ENCODE assay signal across 8 cellular contexts in the genomic region with DNA sequence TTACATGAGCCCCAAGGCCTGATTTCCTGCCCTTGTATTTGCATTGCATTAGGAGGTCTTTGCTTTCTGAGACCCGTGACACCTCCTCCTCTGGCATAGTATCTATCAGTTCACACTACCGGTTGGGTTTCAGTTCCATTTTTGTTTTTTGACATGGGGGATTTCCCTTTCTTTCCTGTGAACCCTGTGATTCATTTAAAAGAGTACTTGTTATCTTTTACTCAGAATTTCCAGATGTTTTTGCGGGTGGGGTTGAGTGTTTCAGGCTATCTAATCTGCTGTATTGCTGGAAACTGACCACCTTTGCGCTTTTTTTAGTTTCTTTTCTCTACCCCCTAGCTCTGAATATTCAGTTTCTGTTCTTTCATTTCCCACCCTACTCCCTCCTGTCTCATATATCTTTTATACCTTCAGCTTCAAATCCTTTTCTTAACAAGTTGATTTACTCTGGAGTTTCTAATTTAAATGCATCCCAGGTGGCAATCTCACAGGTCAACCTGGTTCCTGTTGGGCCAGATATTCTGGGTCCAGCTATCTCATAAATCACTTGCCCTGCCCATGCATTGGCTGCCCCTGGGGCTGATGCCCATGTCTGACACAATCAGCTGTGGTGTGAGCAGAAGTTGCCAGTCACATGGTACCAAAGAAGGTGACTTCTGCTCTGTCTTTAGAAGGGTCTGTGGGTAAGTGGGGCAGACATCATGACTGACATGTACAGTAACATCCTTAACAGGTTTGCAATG. TPM values are rescaled to one million over a fixed set of nuclear protein-coding genes. Genes with fewer than 3 reads are reported as not detected.
A peak's percentile ranks its signal among the peaks of the same experiment; 100 is the strongest.
DNase-seq lines count a peak whose midpoint lies in the region; ATAC-seq and TF ChIP-seq lines count a peak whose summit lies in the region.

No MANE protein-coding gene starts in this region.

- H3K27ac ChIP-seq in left ventricle myocardium inferior (replicated peaks), result peak overlapping the region; percentile 63

- no peaks in the 10 kb centered on the region for H3K9me3 ChIP-seq in left ventricle myocardium inferior (replicated peaks)

- peaks cover 24% of the 10 kb centered on the region for H3K4me1 ChIP-seq in left ventricle myocardium inferior

- H3K27me3 ChIP-seq in left ventricle myocardium inferior (ENCODE audit: low read depth), result no peaks in the 10 kb centered on the region

- DNase-seq in left ventricle myocardium inferior (no peak), Right ventricle myocardium inferior (ENCODE audit: missing footprints) (no peak), fibroblast of the aortic adventitia (ENCODE audit: low read depth) (peak; percentile 71), kidney glomerular epithelial cell (lab: John Stamatoyannopoulos, UW) (no peak), LoVo (ENCODE audit: low spot score) (no peak)
- DNase-seq in activated CD4-positive, alpha-beta T cell treated with anti-CD3 and anti-CD28 coated beads for 24 hours (ENCODE audit: low read depth in 2 of 2), result peak; percentile 39 to 56
- peak; percentile 31 to 49 for DNase-seq in stimulated activated CD8-positive, alpha-beta memory T cell treated with anti-CD3 and anti-CD28 coated beads, Interleukin-4, amount 100 ng/mL, for 4 hours (ENCODE audit: low read depth in 2 of 2, low spot score in 1 of 2)

- intact Hi-C loops in left ventricle myocardium inferior (cut with micrococcal nuclease) (no loop called here), Right ventricle myocardium inferior (cut with DNase I) (no loop called here)

- no peaks in the 10 kb centered on the region for H3K36me3 ChIP-seq in left ventricle myocardium inferior

- TF ChIP-seq CTCF in left ventricle myocardium inferior (IDR thresholded peaks at IDR 0.05; ENCODE audit: borderline replicate concordance) (no peak), fibroblast of the aortic adventitia (IDR thresholded peaks at IDR 0.05; ENCODE audit: insufficient read depth, low read length) (no peak)

- no peak for ATAC-seq in Right ventricle myocardium inferior
- peak; percentile 73 for ATAC-seq in HG03442 (IDR thresholded peaks at IDR 0.05; ENCODE audit: unreplicated experiment)

- H3K4me3 ChIP-seq in left ventricle myocardium inferior (no peak overlapping the region), fibroblast of the aortic adventitia (ENCODE audit: low read depth, low read length) (no peak overlapping the region)

RNA-seq across cellular contexts. Expression of a gene that starts 14.3 kb away (rescaled TPM):
- 23.8 TPM for total RNA-seq in left ventricle myocardium inferior
- 21.6 TPM for total RNA-seq in Right ventricle myocardium inferior
- total RNA-seq in fibroblast of the aortic adventitia (ENCODE audit: low replicate concordance), result 29.8 and 53.3 TPM in 2 replicates

Comparison
In these comparisons a context has a peak if more than half of its experiments do, and no peak if none do; other contexts are left out.
1. DNase-seq: peak in activated CD4-positive, alpha-beta T cell treated with anti-CD3 and anti-CD28 coated beads for 24 hours (2 of 2), fibroblast of the aortic adventitia (single experiment) and stimulated activated CD8-positive, alpha-beta memory T cell treated with anti-CD3 and anti-CD28 coated beads, Interleukin-4, amount 100 ng/mL, for 4 hours (2 of 2); none in left ventricle myocardium inferior (single experiment), Right ventricle myocardium inferior (single experiment), kidney glomerular epithelial cell (single experiment) and LoVo (single experiment).